Comparison of ENCODE assay signal across 24 cellular contexts in the genomic region with DNA sequence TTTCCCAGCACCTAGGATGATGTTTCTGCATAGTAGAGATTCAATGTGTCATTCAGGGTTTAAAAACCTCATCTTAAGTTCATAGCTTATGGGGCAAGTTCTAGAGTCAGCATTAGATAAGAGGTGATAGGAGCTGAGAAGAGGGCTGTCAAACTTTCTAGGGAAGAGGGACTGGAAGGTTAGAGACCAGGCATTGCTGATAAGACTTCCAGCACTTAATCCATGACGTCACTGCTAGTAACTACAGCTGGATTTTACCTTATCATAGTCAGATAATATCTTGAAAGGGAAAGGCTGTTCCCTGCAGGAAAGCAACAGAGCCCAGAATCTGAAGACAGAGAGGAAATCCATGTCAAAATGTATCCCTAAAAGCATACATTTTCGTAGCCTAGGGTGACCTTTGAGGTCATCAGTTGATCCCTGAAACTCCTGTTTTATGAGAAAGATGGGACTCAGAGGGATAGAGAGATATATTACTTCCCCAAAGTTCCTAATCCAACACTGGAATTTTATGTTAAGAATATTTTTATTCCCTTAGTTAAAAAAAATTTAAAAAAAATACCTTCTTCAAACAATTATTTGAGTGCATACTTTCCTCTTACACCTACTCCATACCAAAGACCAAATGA. TPM values are rescaled to one million over a fixed set of nuclear protein-coding genes. Genes with fewer than 3 reads are reported as not detected.
"Had no signal": no experiment of that assay in that cellular context is flagged by ENCODE, and none has a peak within 500 bp of the region (broad histone marks: within the 10 kb centered on the region; RNA-seq: fewer than 3 reads in every experiment).

No MANE protein-coding gene starts in this region.

- H3K36me3 Mint-ChIP-seq: activated naive CD8-positive, alpha-beta T cell treated with anti-CD3 and anti-CD28 coated beads for 36 hours; memory B cell; naive B cell; stimulated activated effector memory CD8-positive, alpha-beta T cell treated with anti-CD3 and anti-CD28 coated beads, Interleukin-12 subunit alpha, Interleukin-12 subunit beta, amount 100 ng/mL, for 72 hours; WTC11 had no signal

- FAIRE-seq: bronchial epithelial cell had no signal

- H3K9me3 ChIP-seq: uterus had no signal

- ATAC-seq: activated CD4-positive, alpha-beta T cell treated with anti-CD3 and anti-CD28 coated beads for 36 hours; foreskin keratinocyte; left ventricle myocardium superior; right cardiac atrium; stimulated activated effector memory CD8-positive, alpha-beta T cell treated with anti-CD3 and anti-CD28 coated beads, Interleukin-12 subunit alpha, Interleukin-12 subunit beta, amount 100 ng/mL, for 72 hours; WTC11 had no signal

- H3K27me3 ChIP-seq: foreskin keratinocyte, uterus had no signal

- H3K9ac ChIP-seq: parathyroid adenoma had no signal

- H3K4me1 ChIP-seq: parathyroid adenoma, uterus had no signal

- H3K27ac ChIP-seq: foreskin keratinocyte, parathyroid adenoma, uterus had no signal

- H3K9me3 Mint-ChIP-seq: activated naive CD8-positive, alpha-beta T cell treated with anti-CD3 and anti-CD28 coated beads for 36 hours; endodermal cell; memory B cell; naive B cell; stimulated activated effector memory CD8-positive, alpha-beta T cell treated with anti-CD3 and anti-CD28 coated beads, Interleukin-12 subunit alpha, Interleukin-12 subunit beta, amount 100 ng/mL, for 72 hours; WTC11 had no signal

- H3K36me3 ChIP-seq: uterus had no signal

- H3K27ac Mint-ChIP-seq: activated CD4-positive, alpha-beta T cell treated with anti-CD3 and anti-CD28 coated beads for 36 hours; activated naive CD8-positive, alpha-beta T cell treated with anti-CD3 and anti-CD28 coated beads for 36 hours; endodermal cell; memory B cell; stimulated activated effector memory CD8-positive, alpha-beta T cell treated with anti-CD3 and anti-CD28 coated beads, Interleukin-12 subunit alpha, Interleukin-12 subunit beta, amount 100 ng/mL, for 72 hours; WTC11 had no signal

- DNase-seq: activated CD4-positive, alpha-beta T cell treated with anti-CD3 and anti-CD28 coated beads for 36 hours; activated CD4-positive, alpha-beta T cell treated with anti-CD3 and anti-CD28 coated beads, Interleukin-2, amount 50 U/mL, for 4 hours; activated CD8-positive, alpha-beta memory T cell treated with anti-CD3 and anti-CD28 coated beads, Interleukin-2, amount 50 U/mL, for 48 hours; activated naive CD4-positive, alpha-beta T cell treated with Interleukin-2 at 50 U/mL for 16 hours; activated naive CD8-positive, alpha-beta T cell treated with anti-CD3 and anti-CD28 coated beads for 36 hours; activated T-cell treated with anti-CD3 and anti-CD28 coated beads, Interleukin-2, amount 50 U/mL, for 48 hours; amniotic stem cell; cortex of kidney; endodermal cell; foreskin keratinocyte; left ventricle myocardium superior; naive B cell; nucleus accumbens; right cardiac atrium; stimulated activated CD4-positive, alpha-beta T cell treated with anti-CD3 and anti-CD28 coated beads, Interleukin-2, amount 100 ng/mL, for 24 hours; T-helper 9 cell; uterus had no signal

- H3K4me3 ChIP-seq: uterus had no signal

- H3K79me2 ChIP-seq: parathyroid adenoma had no signal

- H2AFZ ChIP-seq: parathyroid adenoma had no signal

- H3K4me3 Mint-ChIP-seq: activated CD4-positive, alpha-beta T cell treated with anti-CD3 and anti-CD28 coated beads for 36 hours; activated naive CD8-positive, alpha-beta T cell treated with anti-CD3 and anti-CD28 coated beads for 36 hours; endodermal cell; memory B cell; naive B cell; stimulated activated effector memory CD8-positive, alpha-beta T cell treated with anti-CD3 and anti-CD28 coated beads, Interleukin-12 subunit alpha, Interleukin-12 subunit beta, amount 100 ng/mL, for 72 hours; WTC11 had no signal

RNA-seq across cellular contexts. Expression of a gene that starts 3.3 kb away (rescaled TPM):
- total RNA-seq: activated CD4-positive, alpha-beta T cell treated with anti-CD3 and anti-CD28 coated beads for 36 hours; activated naive CD8-positive, alpha-beta T cell treated with anti-CD3 and anti-CD28 coated beads for 36 hours; T-helper 1 cell treated with Interleukin-12 subunit alpha and Interleukin-12 subunit beta and Interleukin-4 antibody, amounts not matched to agents 30 ng/mL and 1 ng/mL, for 36 hours had no signal
- polyA plus RNA-seq: neural cell had no signal
